ENCODE assay signal across 23 cellular contexts in the genomic region with DNA sequence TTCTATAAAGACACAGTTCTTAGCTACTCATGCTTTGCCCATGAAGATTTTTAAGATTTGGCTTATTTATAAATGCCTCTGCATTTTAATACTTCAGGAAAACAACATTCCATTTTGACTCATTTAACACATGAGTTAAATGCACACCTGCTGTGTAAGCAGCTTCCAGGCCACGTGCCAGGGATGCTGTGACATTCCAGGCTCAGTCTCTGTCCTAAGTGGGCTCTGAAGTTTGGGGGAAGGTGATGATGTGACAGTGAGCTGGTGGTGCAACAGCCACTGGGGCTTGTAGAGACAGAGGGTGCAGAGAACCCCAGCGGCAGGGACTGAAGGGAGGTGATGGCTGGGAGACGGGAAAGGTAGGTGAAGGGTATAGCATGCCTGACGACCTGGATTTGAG.
"Had no signal": no experiment of that assay in that cellular context is flagged by ENCODE, and none has a peak within 500 bp of the region (broad histone marks: within the 10 kb centered on the region; RNA-seq: fewer than 3 reads in every experiment).

No MANE protein-coding gene starts in this region.

- H3K79me2 ChIP-seq: hepatocyte, parathyroid adenoma had no signal

- H3K4me1 ChIP-seq: parathyroid adenoma, sigmoid colon, upper lobe of left lung had no signal

- H3K36me3 Mint-ChIP-seq: activated naive CD4-positive, alpha-beta T cell treated with anti-CD3 and anti-CD28 coated beads, Interleukin-2, amount 50 U/mL, for 24 hours; naive thymus-derived CD8-positive, alpha-beta T cell had no signal

- H3K27ac ChIP-seq: hepatocyte, left lung, parathyroid adenoma, sigmoid colon, thoracic aorta, upper lobe of left lung had no signal

- H3K27ac Mint-ChIP-seq: activated naive CD4-positive, alpha-beta T cell treated with anti-CD3 and anti-CD28 coated beads, Interleukin-2, amount 50 U/mL, for 24 hours had no signal

- H3K9me3 Mint-ChIP-seq: activated naive CD4-positive, alpha-beta T cell treated with anti-CD3 and anti-CD28 coated beads, Interleukin-2, amount 50 U/mL, for 24 hours; naive thymus-derived CD8-positive, alpha-beta T cell had no signal

- H3K27me3 ChIP-seq: hepatocyte, left lung, sigmoid colon, upper lobe of left lung had no signal

- ATAC-seq: left lung; naive thymus-derived CD8-positive, alpha-beta T cell had no signal

- H3K4me2 ChIP-seq: hepatocyte had no signal

- H3K4me3 ChIP-seq: hepatocyte, left lung, lung, sigmoid colon, thoracic aorta, upper lobe of left lung had no signal

- H2AFZ ChIP-seq: hepatocyte, parathyroid adenoma had no signal

- FAIRE-seq: astrocyte had no signal

- H3K9me3 ChIP-seq: left lung, sigmoid colon, thoracic aorta, upper lobe of left lung had no signal

- DNase-seq: activated CD4-positive, alpha-beta T cell treated with anti-CD3 and anti-CD28 coated beads for 4 hours; activated CD4-positive, alpha-beta T cell treated with anti-CD3 and anti-CD28 coated beads, Interleukin-2, amount 50 U/mL, for 48 hours; activated CD4-positive, CD25-positive, alpha-beta regulatory T cell; activated gamma-delta T cell; activated T-cell treated with anti-CD3 and anti-CD28 coated beads for 4 hours; central memory CD4-positive, alpha-beta T cell; dermis blood vessel endothelial cell; effector CD8-positive, alpha-beta T cell; foreskin melanocyte; kidney glomerular epithelial cell; left lung; naive thymus-derived CD8-positive, alpha-beta T cell; sigmoid colon; stimulated activated CD4-positive, alpha-beta T cell treated with anti-CD3 and anti-CD28 coated beads, Interleukin-2, amount 100 ng/mL, for 48 hours; stimulated activated CD8-positive, alpha-beta memory T cell treated with anti-CD3 and anti-CD28 coated beads, Interleukin-4, amount 100 ng/mL, for 48 hours; stimulated activated naive CD4-positive, alpha-beta T cell had no signal

- H3K4me3 Mint-ChIP-seq: activated naive CD4-positive, alpha-beta T cell treated with anti-CD3 and anti-CD28 coated beads, Interleukin-2, amount 50 U/mL, for 24 hours; naive thymus-derived CD8-positive, alpha-beta T cell had no signal

- H3K27me3 Mint-ChIP-seq: activated naive CD4-positive, alpha-beta T cell treated with anti-CD3 and anti-CD28 coated beads, Interleukin-2, amount 50 U/mL, for 24 hours had no signal

- H3K9ac ChIP-seq: parathyroid adenoma had no signal

- H3K36me3 ChIP-seq: left lung, sigmoid colon, thoracic aorta, upper lobe of left lung had no signal
